ENCODE assay signal across 8 cellular contexts in the genomic region with DNA sequence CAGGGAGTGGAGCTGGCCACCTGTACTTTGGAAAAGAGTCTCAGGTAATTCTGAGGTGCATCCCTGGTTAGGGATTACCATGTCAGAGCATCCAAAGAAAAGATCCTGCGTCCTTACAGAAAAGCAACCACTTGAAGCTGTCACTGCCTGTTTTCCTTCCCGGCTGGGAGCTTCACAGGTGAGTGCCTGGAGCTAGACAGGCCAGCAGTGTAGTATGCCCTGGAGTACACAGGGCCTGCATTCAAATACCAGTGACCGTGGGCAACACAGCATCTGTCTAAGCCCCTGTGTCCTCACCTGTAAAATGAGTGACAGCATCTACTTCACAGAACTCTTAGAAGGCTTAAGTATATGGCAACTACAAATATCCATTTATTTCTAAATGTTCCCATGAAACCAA. TPM values are rescaled to one million over a fixed set of nuclear protein-coding genes. Genes with fewer than 3 reads are reported as not detected.
"Had no signal": no experiment of that assay in that cellular context is flagged by ENCODE, and none has a peak within 500 bp of the region (broad histone marks: within the 10 kb centered on the region; RNA-seq: fewer than 3 reads in every experiment).

No MANE protein-coding gene starts in this region.

- H3K27ac ChIP-seq: HL-60 had no signal

- H3K4me1 Mint-ChIP-seq: IgD-negative memory B cell had no signal

- H3K4me3 Mint-ChIP-seq: HFFc6, IgD-negative memory B cell had no signal

- H3K4me3 ChIP-seq: HAP-1 had no signal

- DNase-seq: GOT3, H7, HFFc6 had no signal

- H3K27ac Mint-ChIP-seq: HFFc6, IgD-negative memory B cell had no signal

- H3K9me3 Mint-ChIP-seq: HFFc6, IgD-negative memory B cell had no signal

- H3K27me3 Mint-ChIP-seq: IgD-negative memory B cell had no signal

- H3K9me3 ChIP-seq: HAP-1 had no signal

- H3K4me1 ChIP-seq: HAP-1 had no signal

- ATAC-seq: HCT116, HepG2 had no signal

- FAIRE-seq: HepG2 had no signal

RNA-seq across cellular contexts. Expression of gene DZIP1, which starts 29.0 kb away (rescaled TPM):
- polyA plus RNA-seq: IgD-negative memory B cell had no signal
